16 cellular contexts compared by ENCODE assay signal in genomic region chr16:68070249-68070725, GRCh38. TPM values are rescaled to one million over a fixed set of nuclear protein-coding genes. Genes with fewer than 3 reads are reported as not detected.
A peak's percentile ranks its signal among the peaks of the same experiment; 100 is the strongest.
DNase-seq lines count a peak whose midpoint lies in the region; ATAC-seq and TF ChIP-seq lines count a peak whose summit lies in the region.
"Had no signal": no experiment of that assay in that cellular context is flagged by ENCODE, and none has a peak within 500 bp of the region (broad histone marks: within the 10 kb centered on the region; RNA-seq: fewer than 3 reads in every experiment).

No MANE protein-coding gene starts in this region.

- peak overlapping the region; percentile 53 for H3K27ac ChIP-seq in effector memory CD4-positive, alpha-beta T cell (ENCODE audit: insufficient read depth, low read length, poor library complexity, severe bottlenecking)
- H3K27ac ChIP-seq: A549, foreskin keratinocyte, KMS-11 had no signal

- no peak overlapping the region for H3K4me3 ChIP-seq in NB4 (ENCODE audit: low read depth, low read length)
- no peak overlapping the region for H3K4me3 ChIP-seq in effector memory CD4-positive, alpha-beta T cell (ENCODE audit: insufficient read depth, low read depth, low read length, poor library complexity, severe bottlenecking)
- H3K4me3 ChIP-seq: A549 had no signal

- H3K36me3 ChIP-seq in effector memory CD4-positive, alpha-beta T cell (ENCODE audit: control insufficient read depth, insufficient read depth, low read length) = peaks cover 6% of the 10 kb centered on the region

- peak; percentile 69 for DNase-seq in activated CD8-positive, alpha-beta memory T cell treated with anti-CD3 and anti-CD28 coated beads, Interleukin-2, amount 10 ng/mL, durations not matched to agents 7 days and 5 days
- no peak for DNase-seq in activated CD8-positive, alpha-beta memory T cell treated with anti-CD3 and anti-CD28 coated beads for 24 hours
- DNase-seq in NB4 (ENCODE audit: low read depth) (peak; percentile 24), SIG-M5 (lab: John Stamatoyannopoulos, UW) (no peak)
- DNase-seq in effector memory CD4-positive, alpha-beta T cell = no peak
- no peak for DNase-seq in stimulated activated naive CD8-positive, alpha-beta T cell treated with anti-CD3 and anti-CD28 coated beads, Interleukin-15, Interleukin-2, amounts not matched to agents 100 U/mL and 50 U/mL, for 24 hours
- DNase-seq in NK-92 treated with Interleukin-12 subunit alpha and Interleukin-12 subunit beta, amount 100 ng/mL, for 24 hours (lab: John Stamatoyannopoulos, UW) = no peak
- DNase-seq: foreskin keratinocyte; NCI-H2171; stimulated activated CD4-positive, alpha-beta T cell treated with anti-CD3 and anti-CD28 coated beads, Interleukin-4, amount 100 ng/mL, for 1 hour had no signal

- peaks cover 82% of the 10 kb centered on the region for H3K4me1 Mint-ChIP-seq in activated CD8-positive, alpha-beta memory T cell treated with anti-CD3 and anti-CD28 coated beads, Interleukin-2, amount 10 ng/mL, durations not matched to agents 7 days and 5 days

- H3K9me3 Mint-ChIP-seq in activated CD8-positive, alpha-beta memory T cell treated with anti-CD3 and anti-CD28 coated beads, Interleukin-2, amount 10 ng/mL, durations not matched to agents 7 days and 5 days (ENCODE audit: low read depth) = no peaks in the 10 kb centered on the region

- H3K27me3 Mint-ChIP-seq in activated CD8-positive, alpha-beta memory T cell treated with anti-CD3 and anti-CD28 coated beads, Interleukin-2, amount 10 ng/mL, durations not matched to agents 7 days and 5 days = no peaks in the 10 kb centered on the region

- H3K4me3 Mint-ChIP-seq in activated CD8-positive, alpha-beta memory T cell treated with anti-CD3 and anti-CD28 coated beads, Interleukin-2, amount 10 ng/mL, durations not matched to agents 7 days and 5 days = peak overlapping the region; percentile 39

- H3K27me3 ChIP-seq in effector memory CD4-positive, alpha-beta T cell (replicated peaks; ENCODE audit: control insufficient read depth, insufficient read depth, low read length, poor library complexity, severe bottlenecking) = no peaks in the 10 kb centered on the region
- H3K27me3 ChIP-seq: foreskin keratinocyte had no signal

- H3K4me1 ChIP-seq in effector memory CD4-positive, alpha-beta T cell (ENCODE audit: control insufficient read depth, insufficient read depth, low read length, poor library complexity, severe bottlenecking) = peaks cover 65% of the 10 kb centered on the region

- H3K36me3 Mint-ChIP-seq in activated CD8-positive, alpha-beta memory T cell treated with anti-CD3 and anti-CD28 coated beads, Interleukin-2, amount 10 ng/mL, durations not matched to agents 7 days and 5 days = peaks cover 42% of the 10 kb centered on the region

- TF ChIP-seq POLR2A in NB4 (IDR thresholded peaks at IDR 0.05; ENCODE audit: extremely low read depth, insufficient read length) = no peak

- TF ChIP-seq CTCF in NB4 (IDR thresholded peaks at IDR 0.05; ENCODE audit: low read depth, low read length) = no peak

- no peaks in the 10 kb centered on the region for H3K9me3 ChIP-seq in effector memory CD4-positive, alpha-beta T cell (ENCODE audit: control insufficient read depth, low read length)
- H3K9me3 ChIP-seq: A549 had no signal

- H3K27ac Mint-ChIP-seq in activated CD8-positive, alpha-beta memory T cell treated with anti-CD3 and anti-CD28 coated beads, Interleukin-2, amount 10 ng/mL, durations not matched to agents 7 days and 5 days = peak overlapping the region; percentile 95

- ATAC-seq in activated CD8-positive, alpha-beta memory T cell treated with anti-CD3 and anti-CD28 coated beads, Interleukin-2, amount 10 ng/mL, durations not matched to agents 7 days and 5 days = peak; percentile 44
- peak; percentile 30 for ATAC-seq in stimulated activated naive CD8-positive, alpha-beta T cell treated with anti-CD3 and anti-CD28 coated beads, Interleukin-15, Interleukin-2, amounts not matched to agents 100 U/mL and 50 U/mL, for 24 hours
- no peak for ATAC-seq in GM18511 (IDR thresholded peaks at IDR 0.05; ENCODE audit: unreplicated experiment)
- ATAC-seq: A549, foreskin keratinocyte had no signal

- CTCF ChIA-PET in activated CD8-positive, alpha-beta memory T cell treated with anti-CD3 and anti-CD28 coated beads, Interleukin-2, amount 10 ng/mL, durations not matched to agents 7 days and 5 days (lab: Charles Lee) = interaction anchor here (0.8 to 17.1 kb wide), 6 partner anchors 12 to 157 kb away, joined by 3 to 211 read pairs (median 7); partner anchors contain the start of gene NFATC3

RNA-seq across cellular contexts. Expression of gene NFATC3, which starts 14.9 kb away (rescaled TPM):
- 100 to 1,000 TPM; 176 to 183 TPM for total RNA-seq in activated CD8-positive, alpha-beta memory T cell treated with anti-CD3 and anti-CD28 coated beads, Interleukin-2, amount 10 ng/mL, durations not matched to agents 7 days and 5 days

RNA-seq across cellular contexts. Expression of gene DUS2, which starts 47.2 kb away (rescaled TPM):
- total RNA-seq in activated CD8-positive, alpha-beta memory T cell treated with anti-CD3 and anti-CD28 coated beads, Interleukin-2, amount 10 ng/mL, durations not matched to agents 7 days and 5 days = 10 to 100 TPM; 28.4 to 32.0 TPM

RNA-seq across cellular contexts. Expression of gene DDX28, which starts 47.3 kb away (rescaled TPM):
- 10 to 100 TPM; 14.8 to 20.8 TPM for total RNA-seq in activated CD8-positive, alpha-beta memory T cell treated with anti-CD3 and anti-CD28 coated beads, Interleukin-2, amount 10 ng/mL, durations not matched to agents 7 days and 5 days

RNA-seq across cellular contexts. Expression of gene DPEP2NB, which starts 54.6 kb away (rescaled TPM):
- not detected for total RNA-seq in activated CD8-positive, alpha-beta memory T cell treated with anti-CD3 and anti-CD28 coated beads, Interleukin-2, amount 10 ng/mL, durations not matched to agents 7 days and 5 days
- total RNA-seq: foreskin keratinocyte, left colon, omental fat pad, subcutaneous adipose tissue had no signal

Comparison
In these comparisons a context has a peak if more than half of its experiments do, and no peak if none do; other contexts are left out.
1. DNase-seq: peak in activated CD8-positive, alpha-beta memory T cell treated with anti-CD3 and anti-CD28 coated beads, Interleukin-2, amount 10 ng/mL, durations not matched to agents 7 days and 5 days (single experiment) and NB4 (single experiment); none in activated CD8-positive, alpha-beta memory T cell treated with anti-CD3 and anti-CD28 coated beads for 24 hours (single experiment), effector memory CD4-positive, alpha-beta T cell (0 of 3), stimulated activated naive CD8-positive, alpha-beta T cell treated with anti-CD3 and anti-CD28 coated beads, Interleukin-15, Interleukin-2, amounts not matched to agents 100 U/mL and 50 U/mL, for 24 hours (single experiment), NK-92 treated with Interleukin-12 subunit alpha and Interleukin-12 subunit beta, amount 100 ng/mL, for 24 hours (single experiment) and SIG-M5 (single experiment).